Comparison of ENCODE assay signal across 1 cellular context in genomic region chr7:99005776-99006175, GRCh38.
TF ChIP-seq lines count a peak whose summit lies in the region.

No MANE protein-coding gene starts in this region.

TF ChIP-seq in GM12878, 131 proteins besides CTCF, POLR2A, EP300 and RAD21 (continued from another document):
- TF ChIP-seq E2F8 (IDR thresholded peaks at IDR 0.05; ENCODE audit: low read depth, partially characterized antibody) (no peak), ZNF687 (IDR thresholded peaks at IDR 0.05) (peak; percentile 62; the same call in 1 of the 2 replicates)
